In the genomic region with DNA sequence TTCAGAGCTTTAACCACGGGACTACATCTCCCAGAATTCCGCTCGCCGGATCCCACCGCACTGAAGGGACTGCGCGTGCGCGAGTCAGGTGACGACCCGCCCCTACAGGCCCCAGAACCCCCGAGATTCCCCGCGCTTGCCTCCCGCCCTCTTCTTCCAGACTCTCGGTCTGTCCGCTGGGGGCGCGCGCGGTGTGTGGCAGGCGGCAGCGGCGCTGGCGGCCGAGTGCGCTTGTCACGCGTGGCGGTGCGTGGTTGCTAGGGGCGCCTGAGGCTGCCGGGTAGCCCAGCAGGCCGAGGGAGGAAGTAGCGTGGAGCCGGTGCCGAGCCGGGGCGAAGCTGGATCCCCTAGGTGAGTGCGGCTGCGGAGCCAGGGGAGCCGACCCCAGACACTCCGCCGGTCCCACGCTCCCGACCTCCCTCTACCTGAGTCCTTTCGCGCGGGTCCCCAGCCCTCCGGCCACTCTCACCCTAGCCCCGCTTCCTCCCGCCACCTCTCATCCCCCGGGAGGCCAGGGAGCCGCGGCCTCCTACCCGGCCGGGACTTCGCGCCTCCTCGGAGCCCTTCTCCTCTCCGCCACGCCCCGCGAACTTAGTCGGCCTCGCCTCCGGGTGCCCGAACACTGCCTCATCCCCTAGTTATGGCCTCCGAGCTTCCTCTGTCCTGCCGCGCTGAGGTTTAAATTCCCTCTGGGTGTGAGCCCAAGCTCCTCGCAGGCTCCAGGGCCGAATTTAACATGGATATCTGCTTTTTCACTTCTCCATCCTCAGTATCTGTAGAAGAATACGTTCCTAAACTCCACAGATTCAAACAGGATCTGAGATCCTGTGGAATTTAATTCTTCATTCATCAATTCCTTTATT, we compare ENCODE assay signal across 1 cellular context.
TF ChIP-seq lines count a peak whose summit lies in the region.

A gene with protein sequence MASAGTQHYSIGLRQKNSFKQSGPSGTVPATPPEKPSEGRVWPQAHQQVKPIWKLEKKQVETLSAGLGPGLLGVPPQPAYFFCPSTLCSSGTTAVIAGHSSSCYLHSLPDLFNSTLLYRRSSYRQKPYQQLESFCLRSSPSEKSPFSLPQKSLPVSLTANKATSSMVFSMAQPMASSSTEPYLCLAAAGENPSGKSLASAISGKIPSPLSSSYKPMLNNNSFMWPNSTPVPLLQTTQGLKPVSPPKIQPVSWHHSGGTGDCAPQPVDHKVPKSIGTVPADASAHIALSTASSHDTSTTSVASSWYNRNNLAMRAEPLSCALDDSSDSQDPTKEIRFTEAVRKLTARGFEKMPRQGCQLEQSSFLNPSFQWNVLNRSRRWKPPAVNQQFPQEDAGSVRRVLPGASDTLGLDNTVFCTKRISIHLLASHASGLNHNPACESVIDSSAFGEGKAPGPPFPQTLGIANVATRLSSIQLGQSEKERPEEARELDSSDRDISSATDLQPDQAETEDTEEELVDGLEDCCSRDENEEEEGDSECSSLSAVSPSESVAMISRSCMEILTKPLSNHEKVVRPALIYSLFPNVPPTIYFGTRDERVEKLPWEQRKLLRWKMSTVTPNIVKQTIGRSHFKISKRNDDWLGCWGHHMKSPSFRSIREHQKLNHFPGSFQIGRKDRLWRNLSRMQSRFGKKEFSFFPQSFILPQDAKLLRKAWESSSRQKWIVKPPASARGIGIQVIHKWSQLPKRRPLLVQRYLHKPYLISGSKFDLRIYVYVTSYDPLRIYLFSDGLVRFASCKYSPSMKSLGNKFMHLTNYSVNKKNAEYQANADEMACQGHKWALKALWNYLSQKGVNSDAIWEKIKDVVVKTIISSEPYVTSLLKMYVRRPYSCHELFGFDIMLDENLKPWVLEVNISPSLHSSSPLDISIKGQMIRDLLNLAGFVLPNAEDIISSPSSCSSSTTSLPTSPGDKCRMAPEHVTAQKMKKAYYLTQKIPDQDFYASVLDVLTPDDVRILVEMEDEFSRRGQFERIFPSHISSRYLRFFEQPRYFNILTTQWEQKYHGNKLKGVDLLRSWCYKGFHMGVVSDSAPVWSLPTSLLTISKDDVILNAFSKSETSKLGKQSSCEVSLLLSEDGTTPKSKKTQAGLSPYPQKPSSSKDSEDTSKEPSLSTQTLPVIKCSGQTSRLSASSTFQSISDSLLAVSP (plus strand): TSS at position 149 of the 863 bp plus-strand sequence. CDS start 26,842 bp downstream, outside the sequence.

TF ChIP-seq in K562, 482 proteins besides CTCF, POLR2A, EP300 and RAD21 (continued from another document and continues in another):
- TF ChIP-seq, protein P1, sequence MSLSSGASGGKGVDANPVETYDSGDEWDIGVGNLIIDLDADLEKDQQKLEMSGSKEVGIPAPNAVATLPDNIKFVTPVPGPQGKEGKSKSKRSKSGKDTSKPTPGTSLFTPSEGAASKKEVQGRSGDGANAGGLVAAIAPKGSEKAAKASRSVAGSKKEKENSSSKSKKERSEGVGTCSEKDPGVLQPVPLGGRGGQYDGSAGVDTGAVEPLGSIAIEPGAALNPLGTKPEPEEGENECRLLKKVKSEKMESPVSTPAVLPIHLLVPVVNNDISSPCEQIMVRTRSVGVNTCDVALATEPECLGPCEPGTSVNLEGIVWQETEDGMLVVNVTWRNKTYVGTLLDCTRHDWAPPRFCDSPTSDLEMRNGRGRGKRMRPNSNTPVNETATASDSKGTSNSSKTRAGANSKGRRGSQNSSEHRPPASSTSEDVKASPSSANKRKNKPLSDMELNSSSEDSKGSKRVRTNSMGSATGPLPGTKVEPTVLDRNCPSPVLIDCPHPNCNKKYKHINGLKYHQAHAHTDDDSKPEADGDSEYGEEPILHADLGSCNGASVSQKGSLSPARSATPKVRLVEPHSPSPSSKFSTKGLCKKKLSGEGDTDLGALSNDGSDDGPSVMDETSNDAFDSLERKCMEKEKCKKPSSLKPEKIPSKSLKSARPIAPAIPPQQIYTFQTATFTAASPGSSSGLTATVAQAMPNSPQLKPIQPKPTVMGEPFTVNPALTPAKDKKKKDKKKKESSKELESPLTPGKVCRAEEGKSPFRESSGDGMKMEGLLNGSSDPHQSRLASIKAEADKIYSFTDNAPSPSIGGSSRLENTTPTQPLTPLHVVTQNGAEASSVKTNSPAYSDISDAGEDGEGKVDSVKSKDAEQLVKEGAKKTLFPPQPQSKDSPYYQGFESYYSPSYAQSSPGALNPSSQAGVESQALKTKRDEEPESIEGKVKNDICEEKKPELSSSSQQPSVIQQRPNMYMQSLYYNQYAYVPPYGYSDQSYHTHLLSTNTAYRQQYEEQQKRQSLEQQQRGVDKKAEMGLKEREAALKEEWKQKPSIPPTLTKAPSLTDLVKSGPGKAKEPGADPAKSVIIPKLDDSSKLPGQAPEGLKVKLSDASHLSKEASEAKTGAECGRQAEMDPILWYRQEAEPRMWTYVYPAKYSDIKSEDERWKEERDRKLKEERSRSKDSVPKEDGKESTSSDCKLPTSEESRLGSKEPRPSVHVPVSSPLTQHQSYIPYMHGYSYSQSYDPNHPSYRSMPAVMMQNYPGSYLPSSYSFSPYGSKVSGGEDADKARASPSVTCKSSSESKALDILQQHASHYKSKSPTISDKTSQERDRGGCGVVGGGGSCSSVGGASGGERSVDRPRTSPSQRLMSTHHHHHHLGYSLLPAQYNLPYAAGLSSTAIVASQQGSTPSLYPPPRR (CRISPR knock-in tag; IDR thresholded peaks at IDR 0.05; ENCODE audit: borderline replicate concordance): no peak
- no peak for TF ChIP-seq TSC22D4 (tag; IDR thresholded peaks at IDR 0.05)
- no peak for TF ChIP-seq GTF2A2 (tag; IDR thresholded peaks at IDR 0.05)
- TF ChIP-seq SMARCA5 (IDR thresholded peaks at IDR 0.05): no peak
- TF ChIP-seq BRD4 (IDR thresholded peaks at IDR 0.05): no peak
- peak; percentile 91 to 93 for TF ChIP-seq NRF1 (conservative IDR thresholded peaks at IDR 0.05 in 1 of 2, IDR thresholded peaks at IDR 0.05 in 1 of 2)
- no peak for TF ChIP-seq NR2C1 (IDR thresholded peaks at IDR 0.05)
- TF ChIP-seq NR2C1 (tag; IDR thresholded peaks at IDR 0.05): no peak
- TF ChIP-seq POU5F1 (IDR thresholded peaks at IDR 0.05; ENCODE audit: borderline replicate concordance, low read depth, low read length, partially characterized antibody): no peak
- peak; percentile 53; the same call in 1 of the 2 replicates for TF ChIP-seq GATAD2B (IDR thresholded peaks at IDR 0.05; ENCODE audit: borderline replicate concordance)
- TF ChIP-seq, protein P2, sequence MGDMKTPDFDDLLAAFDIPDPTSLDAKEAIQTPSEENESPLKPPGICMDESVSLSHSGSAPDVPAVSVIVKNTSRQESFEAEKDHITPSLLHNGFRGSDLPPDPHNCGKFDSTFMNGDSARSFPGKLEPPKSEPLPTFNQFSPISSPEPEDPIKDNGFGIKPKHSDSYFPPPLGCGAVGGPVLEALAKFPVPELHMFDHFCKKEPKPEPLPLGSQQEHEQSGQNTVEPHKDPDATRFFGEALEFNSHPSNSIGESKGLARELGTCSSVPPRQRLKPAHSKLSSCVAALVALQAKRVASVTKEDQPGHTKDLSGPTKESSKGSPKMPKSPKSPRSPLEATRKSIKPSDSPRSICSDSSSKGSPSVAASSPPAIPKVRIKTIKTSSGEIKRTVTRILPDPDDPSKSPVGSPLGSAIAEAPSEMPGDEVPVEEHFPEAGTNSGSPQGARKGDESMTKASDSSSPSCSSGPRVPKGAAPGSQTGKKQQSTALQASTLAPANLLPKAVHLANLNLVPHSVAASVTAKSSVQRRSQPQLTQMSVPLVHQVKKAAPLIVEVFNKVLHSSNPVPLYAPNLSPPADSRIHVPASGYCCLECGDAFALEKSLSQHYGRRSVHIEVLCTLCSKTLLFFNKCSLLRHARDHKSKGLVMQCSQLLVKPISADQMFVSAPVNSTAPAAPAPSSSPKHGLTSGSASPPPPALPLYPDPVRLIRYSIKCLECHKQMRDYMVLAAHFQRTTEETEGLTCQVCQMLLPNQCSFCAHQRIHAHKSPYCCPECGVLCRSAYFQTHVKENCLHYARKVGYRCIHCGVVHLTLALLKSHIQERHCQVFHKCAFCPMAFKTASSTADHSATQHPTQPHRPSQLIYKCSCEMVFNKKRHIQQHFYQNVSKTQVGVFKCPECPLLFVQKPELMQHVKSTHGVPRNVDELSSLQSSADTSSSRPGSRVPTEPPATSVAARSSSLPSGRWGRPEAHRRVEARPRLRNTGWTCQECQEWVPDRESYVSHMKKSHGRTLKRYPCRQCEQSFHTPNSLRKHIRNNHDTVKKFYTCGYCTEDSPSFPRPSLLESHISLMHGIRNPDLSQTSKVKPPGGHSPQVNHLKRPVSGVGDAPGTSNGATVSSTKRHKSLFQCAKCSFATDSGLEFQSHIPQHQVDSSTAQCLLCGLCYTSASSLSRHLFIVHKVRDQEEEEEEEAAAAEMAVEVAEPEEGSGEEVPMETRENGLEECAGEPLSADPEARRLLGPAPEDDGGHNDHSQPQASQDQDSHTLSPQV (IDR thresholded peaks at IDR 0.05): no peak
- TF ChIP-seq SOX6 (IDR thresholded peaks at IDR 0.05): no peak
- TF ChIP-seq CBX5 (IDR thresholded peaks at IDR 0.05; ENCODE audit: borderline replicate concordance, low read depth): no peak
- no peak for TF ChIP-seq KLF10 (CRISPR knock-in tag; IDR thresholded peaks at IDR 0.05)
- no peak for TF ChIP-seq ZNF274 (IDR thresholded peaks at IDR 0.05; ENCODE audit: borderline replicate concordance, low read depth, low read length)
- TF ChIP-seq SMARCB1 (IDR thresholded peaks at IDR 0.05; ENCODE audit: insufficient read length, low read depth): no peak
- TF ChIP-seq, protein P3, sequence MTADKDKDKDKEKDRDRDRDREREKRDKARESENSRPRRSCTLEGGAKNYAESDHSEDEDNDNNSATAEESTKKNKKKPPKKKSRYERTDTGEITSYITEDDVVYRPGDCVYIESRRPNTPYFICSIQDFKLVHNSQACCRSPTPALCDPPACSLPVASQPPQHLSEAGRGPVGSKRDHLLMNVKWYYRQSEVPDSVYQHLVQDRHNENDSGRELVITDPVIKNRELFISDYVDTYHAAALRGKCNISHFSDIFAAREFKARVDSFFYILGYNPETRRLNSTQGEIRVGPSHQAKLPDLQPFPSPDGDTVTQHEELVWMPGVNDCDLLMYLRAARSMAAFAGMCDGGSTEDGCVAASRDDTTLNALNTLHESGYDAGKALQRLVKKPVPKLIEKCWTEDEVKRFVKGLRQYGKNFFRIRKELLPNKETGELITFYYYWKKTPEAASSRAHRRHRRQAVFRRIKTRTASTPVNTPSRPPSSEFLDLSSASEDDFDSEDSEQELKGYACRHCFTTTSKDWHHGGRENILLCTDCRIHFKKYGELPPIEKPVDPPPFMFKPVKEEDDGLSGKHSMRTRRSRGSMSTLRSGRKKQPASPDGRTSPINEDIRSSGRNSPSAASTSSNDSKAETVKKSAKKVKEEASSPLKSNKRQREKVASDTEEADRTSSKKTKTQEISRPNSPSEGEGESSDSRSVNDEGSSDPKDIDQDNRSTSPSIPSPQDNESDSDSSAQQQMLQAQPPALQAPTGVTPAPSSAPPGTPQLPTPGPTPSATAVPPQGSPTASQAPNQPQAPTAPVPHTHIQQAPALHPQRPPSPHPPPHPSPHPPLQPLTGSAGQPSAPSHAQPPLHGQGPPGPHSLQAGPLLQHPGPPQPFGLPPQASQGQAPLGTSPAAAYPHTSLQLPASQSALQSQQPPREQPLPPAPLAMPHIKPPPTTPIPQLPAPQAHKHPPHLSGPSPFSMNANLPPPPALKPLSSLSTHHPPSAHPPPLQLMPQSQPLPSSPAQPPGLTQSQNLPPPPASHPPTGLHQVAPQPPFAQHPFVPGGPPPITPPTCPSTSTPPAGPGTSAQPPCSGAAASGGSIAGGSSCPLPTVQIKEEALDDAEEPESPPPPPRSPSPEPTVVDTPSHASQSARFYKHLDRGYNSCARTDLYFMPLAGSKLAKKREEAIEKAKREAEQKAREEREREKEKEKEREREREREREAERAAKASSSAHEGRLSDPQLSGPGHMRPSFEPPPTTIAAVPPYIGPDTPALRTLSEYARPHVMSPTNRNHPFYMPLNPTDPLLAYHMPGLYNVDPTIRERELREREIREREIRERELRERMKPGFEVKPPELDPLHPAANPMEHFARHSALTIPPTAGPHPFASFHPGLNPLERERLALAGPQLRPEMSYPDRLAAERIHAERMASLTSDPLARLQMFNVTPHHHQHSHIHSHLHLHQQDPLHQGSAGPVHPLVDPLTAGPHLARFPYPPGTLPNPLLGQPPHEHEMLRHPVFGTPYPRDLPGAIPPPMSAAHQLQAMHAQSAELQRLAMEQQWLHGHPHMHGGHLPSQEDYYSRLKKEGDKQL (CRISPR knock-in tag; IDR thresholded peaks at IDR 0.05; ENCODE audit: borderline replicate concordance): no peak
- TF ChIP-seq PHB2 (IDR thresholded peaks at IDR 0.05; ENCODE audit: low read depth): no peak
- TF ChIP-seq, protein P4, sequence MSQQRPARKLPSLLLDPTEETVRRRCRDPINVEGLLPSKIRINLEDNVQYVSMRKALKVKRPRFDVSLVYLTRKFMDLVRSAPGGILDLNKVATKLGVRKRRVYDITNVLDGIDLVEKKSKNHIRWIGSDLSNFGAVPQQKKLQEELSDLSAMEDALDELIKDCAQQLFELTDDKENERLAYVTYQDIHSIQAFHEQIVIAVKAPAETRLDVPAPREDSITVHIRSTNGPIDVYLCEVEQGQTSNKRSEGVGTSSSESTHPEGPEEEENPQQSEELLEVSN (IDR thresholded peaks at IDR 0.05; ENCODE audit: borderline replicate concordance in 1 of 2, extremely low read depth in 1 of 2, insufficient read depth in 1 of 2, insufficient read length in 1 of 2, low read depth in 1 of 2, low read length in 1 of 2, poor library complexity in 1 of 2, severe bottlenecking in 1 of 2): peak; percentile 71 to 86
- TF ChIP-seq NR3C1 (CRISPR knock-in tag; IDR thresholded peaks at IDR 0.05): no peak
- no peak for TF ChIP-seq HDGF (IDR thresholded peaks at IDR 0.05)
- no peak for TF ChIP-seq TAL1 (IDR thresholded peaks at IDR 0.05)
- TF ChIP-seq ETV5 (CRISPR knock-in tag; IDR thresholded peaks at IDR 0.05; ENCODE audit: low read depth): no peak; the same call in 1 of the 2 replicates
- TF ChIP-seq ZNF707 (CRISPR knock-in tag; conservative IDR thresholded peaks at IDR 0.05): no peak
- TF ChIP-seq KLF16 (IDR thresholded peaks at IDR 0.05): no peak
- TF ChIP-seq ZNF586 (CRISPR knock-in tag; conservative IDR thresholded peaks at IDR 0.05): no peak
- TF ChIP-seq, protein P5, sequence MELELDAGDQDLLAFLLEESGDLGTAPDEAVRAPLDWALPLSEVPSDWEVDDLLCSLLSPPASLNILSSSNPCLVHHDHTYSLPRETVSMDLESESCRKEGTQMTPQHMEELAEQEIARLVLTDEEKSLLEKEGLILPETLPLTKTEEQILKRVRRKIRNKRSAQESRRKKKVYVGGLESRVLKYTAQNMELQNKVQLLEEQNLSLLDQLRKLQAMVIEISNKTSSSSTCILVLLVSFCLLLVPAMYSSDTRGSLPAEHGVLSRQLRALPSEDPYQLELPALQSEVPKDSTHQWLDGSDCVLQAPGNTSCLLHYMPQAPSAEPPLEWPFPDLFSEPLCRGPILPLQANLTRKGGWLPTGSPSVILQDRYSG (tag; conservative IDR thresholded peaks at IDR 0.05; ENCODE audit: low read depth): no peak
- TF ChIP-seq HDAC1 (IDR thresholded peaks at IDR 0.05): peak in 1 of 2 experiments; percentile 92; a peak in 2 of 4 replicates
- TF ChIP-seq, protein P6, sequence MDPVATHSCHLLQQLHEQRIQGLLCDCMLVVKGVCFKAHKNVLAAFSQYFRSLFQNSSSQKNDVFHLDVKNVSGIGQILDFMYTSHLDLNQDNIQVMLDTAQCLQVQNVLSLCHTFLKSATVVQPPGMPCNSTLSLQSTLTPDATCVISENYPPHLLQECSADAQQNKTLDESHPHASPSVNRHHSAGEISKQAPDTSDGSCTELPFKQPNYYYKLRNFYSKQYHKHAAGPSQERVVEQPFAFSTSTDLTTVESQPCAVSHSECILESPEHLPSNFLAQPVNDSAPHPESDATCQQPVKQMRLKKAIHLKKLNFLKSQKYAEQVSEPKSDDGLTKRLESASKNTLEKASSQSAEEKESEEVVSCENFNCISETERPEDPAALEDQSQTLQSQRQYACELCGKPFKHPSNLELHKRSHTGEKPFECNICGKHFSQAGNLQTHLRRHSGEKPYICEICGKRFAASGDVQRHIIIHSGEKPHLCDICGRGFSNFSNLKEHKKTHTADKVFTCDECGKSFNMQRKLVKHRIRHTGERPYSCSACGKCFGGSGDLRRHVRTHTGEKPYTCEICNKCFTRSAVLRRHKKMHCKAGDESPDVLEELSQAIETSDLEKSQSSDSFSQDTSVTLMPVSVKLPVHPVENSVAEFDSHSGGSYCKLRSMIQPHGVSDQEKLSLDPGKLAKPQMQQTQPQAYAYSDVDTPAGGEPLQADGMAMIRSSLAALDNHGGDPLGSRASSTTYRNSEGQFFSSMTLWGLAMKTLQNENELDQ (CRISPR knock-in tag; IDR thresholded peaks at IDR 0.05; ENCODE audit: borderline replicate concordance): no peak
